Comparison of ENCODE assay signal across 25 cellular contexts in the genomic region with DNA sequence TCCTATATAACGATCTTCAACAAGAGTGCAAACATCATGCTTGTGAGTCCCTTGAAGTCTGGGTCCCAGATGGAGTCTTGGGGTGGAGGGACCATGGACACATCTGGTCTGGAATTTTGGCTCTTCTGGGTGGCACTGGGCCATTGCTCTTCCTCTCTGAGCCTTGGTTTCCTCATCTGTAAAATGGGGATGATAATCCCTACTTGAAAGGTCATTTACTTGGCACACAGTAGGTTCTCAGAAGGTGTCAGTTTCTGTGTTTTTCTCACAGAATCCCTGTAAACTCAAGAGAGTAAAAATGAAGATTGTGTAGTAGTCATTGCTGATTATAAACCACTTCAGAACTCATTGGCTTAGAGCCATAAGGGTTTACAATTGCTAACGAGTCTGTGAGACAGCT. TPM values are rescaled to one million over a fixed set of nuclear protein-coding genes. Genes with fewer than 3 reads are reported as not detected.
DNase-seq lines count a peak whose midpoint lies in the region; ATAC-seq, FAIRE-seq and TF ChIP-seq lines count a peak whose summit lies in the region.
"Had no signal": no experiment of that assay in that cellular context is flagged by ENCODE, and none has a peak within 500 bp of the region (broad histone marks: within the 10 kb centered on the region; RNA-seq: fewer than 3 reads in every experiment).

No MANE protein-coding gene starts in this region.

- H3K9ac ChIP-seq in HepG2 (ENCODE audit: insufficient read depth, low read depth, low read length) = no peak overlapping the region

- intact Hi-C loops in HepG2 (cut with micrococcal nuclease; ENCODE audit: unreplicated experiment) = no loop called here
- intact Hi-C loops in stomach (cut with DNase I; ENCODE audit: low total_unique reads) = no loop called here

- H3K27me3 Mint-ChIP-seq in endothelial cell (ENCODE audit: unreplicated experiment) = peaks cover 15% of the 10 kb centered on the region

- no peak overlapping the region for H3K27ac Mint-ChIP-seq in endothelial cell (ENCODE audit: unreplicated experiment)
- H3K27ac Mint-ChIP-seq: CD4-positive, alpha-beta memory T cell; HFFc6 had no signal

- peaks cover 35% of the 10 kb centered on the region for H3K36me3 Mint-ChIP-seq in endothelial cell (ENCODE audit: low read depth, unreplicated experiment)

- H3K4me3 ChIP-seq in HepG2 (replicated peaks in 1 of 3; ENCODE audit: insufficient read depth in 1 of 3, low read depth in 2 of 3, low read length in 3 of 3) = no peak overlapping the region
- H3K4me3 ChIP-seq in small intestine (ENCODE audit: low read depth in 1 of 2, low read length in 2 of 2) = no peak overlapping the region
- no peak overlapping the region for H3K4me3 ChIP-seq in stomach
- H3K4me3 ChIP-seq: HAP-1 had no signal

- CTCF ChIA-PET in HepG2 (lab: Yijun Ruan, JAX; ENCODE audit: low intra/inter-chr PET ratio, low total read pairs) = no interaction called here

- TF ChIP-seq CTCF in endothelial cell (IDR thresholded peaks at IDR 0.05; ENCODE audit: unreplicated experiment) (no peak), HepG2 (CRISPR knock-in tag; IDR thresholded peaks at IDR 0.05) (no peak), stomach (IDR thresholded peaks at IDR 0.05) (no peak)

- FAIRE-seq in HepG2 (lab: Jason Lieb, UNC) = no peak
- FAIRE-seq in small intestine (lab: Jason Lieb, UNC) = no peak
- FAIRE-seq: GM12891, GM18507, H54 had no signal

- no peaks in the 10 kb centered on the region for H3K4me1 Mint-ChIP-seq in endothelial cell (ENCODE audit: unreplicated experiment)

- H4K20me1 ChIP-seq in HepG2 (ENCODE audit: insufficient read depth, low read length) = no peaks in the 10 kb centered on the region

- TF ChIP-seq POLR2A in HepG2 (IDR thresholded peaks at IDR 0.05; ENCODE audit: insufficient read depth in 1 of 2, low read depth in 2 of 2, low read length in 2 of 2) (no peak), stomach (IDR thresholded peaks at IDR 0.05) (no peak)

- no peak for TF ChIP-seq EP300 in HepG2 (IDR thresholded peaks at IDR 0.05; ENCODE audit: low read depth in 2 of 2, low read length in 2 of 2)
- no peak for TF ChIP-seq EP300 in HepG2 (CRISPR knock-in tag; IDR thresholded peaks at IDR 0.05; ENCODE audit: borderline replicate concordance)
- no peak for TF ChIP-seq EP300 in stomach (IDR thresholded peaks at IDR 0.05)

- peak; percentile 32 for DNase-seq in NCI-H2029 treated with DMSO at 0.1 percent for 48 hours (lab: John Stamatoyannopoulos, UW)
- no peak for DNase-seq in endothelial cell (ENCODE audit: low spot score)
- DNase-seq in HepG2 (ENCODE audit: low spot score) = no peak
- DNase-seq in small intestine = no peak
- no peak for DNase-seq in OCI-M1 (lab: John Stamatoyannopoulos, UW)
- DNase-seq in stomach = no peak
- no peak for DNase-seq in NK-92 treated with Interleukin-12 subunit alpha and Interleukin-12 subunit beta, amount 100 ng/mL, for 24 hours (lab: John Stamatoyannopoulos, UW)
- DNase-seq: C1 segment of cervical spinal cord; Calu3; CD4-positive, alpha-beta memory T cell; COR-L47; DMS53; DMS79 treated with DMSO at 0.1 percent for 48 hours; GF-D8; GOT3; HFFc6 had no signal

- POLR2A ChIA-PET in HepG2 (lab: Yijun Ruan, JAX) = interaction anchor here (3.0 kb wide), 1 partner anchor 40 kb away, joined by 7 read pairs; a partner anchor contains a TSS

- H3K4me1 ChIP-seq in HepG2 (ENCODE audit: insufficient read depth, low read length) (peaks cover 52% of the 10 kb centered on the region), small intestine (ENCODE audit: control insufficient read depth in 2 of 2, insufficient read depth in 1 of 2, low read depth in 1 of 2, low read length in 1 of 2) (peaks cover 1 to 16% of the 10 kb centered on the region in 2 donors), stomach (no peaks in the 10 kb centered on the region)
- H3K4me1 ChIP-seq: HAP-1 had no signal

- H3K36me3 ChIP-seq in HepG2 (replicated peaks in 1 of 2; ENCODE audit: control insufficient read depth in 1 of 2, insufficient read depth in 2 of 2, low read length in 2 of 2) (peaks cover 7 to 22% of the 10 kb centered on the region in 2 experiments), small intestine (ENCODE audit: control insufficient read depth in 2 of 2, insufficient read depth in 2 of 2, low read length in 2 of 2) (peaks cover 0 to 32% of the 10 kb centered on the region in 2 donors), stomach (peaks cover 0 to 64% (median 52%) of the 10 kb centered on the region in 4 donors)
- H3K36me3 ChIP-seq: HAP-1 had no signal

- no peak overlapping the region for H2AFZ ChIP-seq in HepG2 (ENCODE audit: low read length)

- H3K27ac ChIP-seq in HepG2 (ENCODE audit: extremely low read length, insufficient read depth, low read length) = peak overlapping the region; percentile 73
- peak overlapping the region; percentile 59 to 83 for H3K27ac ChIP-seq in small intestine (ENCODE audit: low read depth in 1 of 2, low read length in 1 of 2)
- no peak overlapping the region for H3K27ac ChIP-seq in stomach

- H3K9me3 ChIP-seq in HepG2 (ENCODE audit: low read length) (no peaks in the 10 kb centered on the region), small intestine (ENCODE audit: control insufficient read depth, low read depth) (no peaks in the 10 kb centered on the region), stomach (no peaks in the 10 kb centered on the region)
- H3K9me3 ChIP-seq: HAP-1 had no signal

- peak overlapping the region; percentile 57 for H3K4me3 Mint-ChIP-seq in endothelial cell (ENCODE audit: unreplicated experiment)
- H3K4me3 Mint-ChIP-seq: CD4-positive, alpha-beta memory T cell; HFFc6 had no signal

- H3K9me3 Mint-ChIP-seq in endothelial cell (ENCODE audit: unreplicated experiment) = peaks cover 65% of the 10 kb centered on the region

- no TSS peak for BruUV-seq in HepG2 (replicated peaks; lab: Mats Ljungman, UMichigan)

- H3K79me2 ChIP-seq in HepG2 (ENCODE audit: insufficient read depth, low read length) = no peaks in the 10 kb centered on the region

- peak overlapping the region; percentile 14 for H3K4me2 ChIP-seq in HepG2 (ENCODE audit: low read depth, low read length)

- 57% methylated on average over 2 of the region's 2 CpGs for WGBS in HepG2 (ENCODE audit: low lambda C conversion rate)
- WGBS in small intestine, 3 donors = 48 to 56% (median 51%) methylated on average over 2 of the region's 2 CpGs
- WGBS in stomach, 5 donors = 53 to 61% (median 60%) methylated on average over 2 of the region's 2 CpGs

- no peak for TF ChIP-seq RAD21 in HepG2 (CRISPR knock-in tag; IDR thresholded peaks at IDR 0.05)

- ATAC-seq in HepG2 = no peak

- H3K27me3 ChIP-seq in HepG2 (ENCODE audit: control insufficient read depth in 1 of 2, insufficient read depth in 2 of 2, low read length in 2 of 2) (no peaks in the 10 kb centered on the region), small intestine (ENCODE audit: control insufficient read depth in 2 of 2, insufficient read depth in 2 of 2, low read length in 2 of 2) (no peaks in the 10 kb centered on the region), stomach (peaks cover 0 to 5% (median 0%) of the 10 kb centered on the region in 3 donors)

- in situ Hi-C loops in HepG2 (cut with HindIII; ENCODE audit: extremely low pct_ligation_motif_present, low pct_unique_long_range_greater_than_20kb) = no loop called here

RNA-seq across cellular contexts. Expression of a gene that starts 7.6 kb away (rescaled TPM):
- not detected for total RNA-seq in endothelial cell (ENCODE audit: unreplicated experiment)
- total RNA-seq in HepG2 (2016; rRNA removed; fragmentation: Illumina TruSeq; extraction: Trizol) = 7.2 and 30.8 TPM in 2 replicates
- total RNA-seq in HepG2 (2016; cell fraction: cytosol; rRNA removed; fragmentation: Illumina TruSeq; extraction: Trizol; ENCODE audit: low read depth) = 7.6 and 8.4 TPM in 2 replicates
- 8.4 and 31.2 TPM in 2 replicates for total RNA-seq in HepG2 (2016; cell fraction: insoluble cytoplasmic fraction; rRNA removed; fragmentation: Illumina TruSeq; extraction: Trizol)
- total RNA-seq in HepG2 (2016; cell fraction: membrane; rRNA removed; fragmentation: Illumina TruSeq; extraction: Trizol) = 7.5 and 8.0 TPM in 2 replicates
- 58.4 and 69.5 TPM in 2 replicates for total RNA-seq in HepG2 (2016; cell fraction: nucleus; rRNA removed; fragmentation: Illumina TruSeq; extraction: Trizol)
- 29.9 and 47.3 TPM in 2 replicates for polyA plus RNA-seq in HepG2 (2011; rRNA removed)
- polyA plus RNA-seq in HepG2 (2011; cell fraction: cytosol; rRNA removed) = 17.8 and 24.8 TPM in 2 replicates
- 265 and 292 TPM in 2 replicates for polyA plus RNA-seq in HepG2 (2011; cell fraction: nucleus; rRNA removed)
- 24.1 and 32.2 TPM in 2 replicates for polyA plus RNA-seq in HepG2 (2012)
- 5.0 and 5.2 TPM in 2 replicates for polyA plus RNA-seq in HepG2 (2016; cell fraction: cytosol; fragmentation: Illumina TruSeq; extraction: Trizol; ENCODE audit: low read depth)
- polyA plus RNA-seq in HepG2 (2016; cell fraction: insoluble cytoplasmic fraction; fragmentation: Illumina TruSeq; extraction: Trizol; ENCODE audit: low read depth) = 7.9 and 8.8 TPM in 2 replicates
- polyA plus RNA-seq in HepG2 (2016; cell fraction: membrane; fragmentation: Illumina TruSeq; extraction: Trizol; ENCODE audit: low read depth) = 6.3 and 6.8 TPM in 2 replicates
- 110 and 117 TPM in 2 replicates for polyA plus RNA-seq in HepG2 (2016; cell fraction: nucleus; fragmentation: Illumina TruSeq; extraction: Trizol; ENCODE audit: insufficient read depth, low read depth)
- polyA minus RNA-seq in HepG2 (2011; rRNA and poly(A)+ RNA removed; ENCODE audit: low replicate concordance) = 30.7 and 43.0 TPM in 2 replicates
- 11.0 and 11.8 TPM in 2 replicates for polyA minus RNA-seq in HepG2 (2011; cell fraction: cytosol; rRNA and poly(A)+ RNA removed)
- polyA minus RNA-seq in HepG2 (2011; cell fraction: nucleus; rRNA and poly(A)+ RNA removed) = 81.9 and 132 TPM in 2 replicates
- 100 to 1,000 TPM in 2 of 3 donors, 10 to 100 TPM in 1; 46.9 to 398 (median 300) TPM for polyA plus RNA-seq in small intestine
- total RNA-seq in stomach = 100 to 1,000 TPM in 1 of 5 donors, 10 to 100 TPM in 4; 16.1 to 113 (median 38.2) TPM
- polyA plus RNA-seq in stomach = 10 to 100 TPM in 2 of 3 donors, 1 to 10 TPM in 1; 2.5 to 47.1 (median 10.2) TPM
- total RNA-seq: A673, HFFc6 had no signal
- polyA plus RNA-seq: BJ had no signal

RNA-seq across cellular contexts. Expression of a gene that starts 39.8 kb away (rescaled TPM):
- not detected for total RNA-seq in endothelial cell (ENCODE audit: unreplicated experiment)
- 5.6 and 17.8 TPM in 2 replicates for total RNA-seq in HepG2 (2016; rRNA removed; fragmentation: Illumina TruSeq; extraction: Trizol)
- total RNA-seq in HepG2 (2016; cell fraction: cytosol; rRNA removed; fragmentation: Illumina TruSeq; extraction: Trizol; ENCODE audit: low read depth) = 1.5 and 1.8 TPM in 2 replicates
- total RNA-seq in HepG2 (2016; cell fraction: insoluble cytoplasmic fraction; rRNA removed; fragmentation: Illumina TruSeq; extraction: Trizol) = 5.2 and 19.4 TPM in 2 replicates
- total RNA-seq in HepG2 (2016; cell fraction: membrane; rRNA removed; fragmentation: Illumina TruSeq; extraction: Trizol) = 3.3 and 3.5 TPM in 2 replicates
- total RNA-seq in HepG2 (2016; cell fraction: nucleus; rRNA removed; fragmentation: Illumina TruSeq; extraction: Trizol) = 31.5 and 33.3 TPM in 2 replicates
- 22.8 and 36.6 TPM in 2 replicates for polyA plus RNA-seq in HepG2 (2011; rRNA removed)
- 8.9 and 9.0 TPM in 2 replicates for polyA plus RNA-seq in HepG2 (2011; cell fraction: cytosol; rRNA removed)
- polyA plus RNA-seq in HepG2 (2011; cell fraction: nucleus; rRNA removed) = 112 and 139 TPM in 2 replicates
- 18.0 and 18.4 TPM in 2 replicates for polyA plus RNA-seq in HepG2 (2012)
- 0.71 and 0.78 TPM in 2 replicates for polyA plus RNA-seq in HepG2 (2016; cell fraction: cytosol; fragmentation: Illumina TruSeq; extraction: Trizol; ENCODE audit: low read depth)
- polyA plus RNA-seq in HepG2 (2016; cell fraction: insoluble cytoplasmic fraction; fragmentation: Illumina TruSeq; extraction: Trizol; ENCODE audit: low read depth) = 3.8 and 5.7 TPM in 2 replicates
- 1.4 and 1.6 TPM in 2 replicates for polyA plus RNA-seq in HepG2 (2016; cell fraction: membrane; fragmentation: Illumina TruSeq; extraction: Trizol; ENCODE audit: low read depth)
- polyA plus RNA-seq in HepG2 (2016; cell fraction: nucleus; fragmentation: Illumina TruSeq; extraction: Trizol; ENCODE audit: insufficient read depth, low read depth) = 55.9 and 57.1 TPM in 2 replicates
- polyA minus RNA-seq in HepG2 (2011; rRNA and poly(A)+ RNA removed; ENCODE audit: low replicate concordance) = 4.2 and 53.5 TPM in 2 replicates
- polyA minus RNA-seq in HepG2 (2011; cell fraction: cytosol; rRNA and poly(A)+ RNA removed) = 6.2 and 7.0 TPM in 2 replicates
- polyA minus RNA-seq in HepG2 (2011; cell fraction: nucleus; rRNA and poly(A)+ RNA removed) = 92.7 and 137 TPM in 2 replicates
- polyA plus RNA-seq in small intestine = 10 to 100 TPM in 1 of 3 donors, 1 to 10 TPM in 2; 2.3 to 11.1 (median 4.7) TPM
- total RNA-seq in stomach = 100 to 1,000 TPM in 1 of 5 donors, 10 to 100 TPM in 2, 1 to 10 TPM in 2; 4.9 to 100 (median 20.6) TPM
- polyA plus RNA-seq in stomach = 1 to 10 TPM in 1 of 3 donors, under 1 TPM in 2; 0.25 to 5.4 (median 0.31) TPM
- total RNA-seq: A673; CD4-positive, alpha-beta memory T cell; Daoy; G401; HFFc6 had no signal
- polyA plus RNA-seq: BJ; CD4-positive, alpha-beta memory T cell had no signal

RNA-seq across cellular contexts. Expression of a gene that starts 47.3 kb away (rescaled TPM):
- total RNA-seq in endothelial cell (ENCODE audit: unreplicated experiment) (not detected), HepG2 (2016; rRNA removed; fragmentation: Illumina TruSeq; extraction: Trizol) (not detected in 2 replicates), stomach (not detected)
- not detected in 2 replicates for total RNA-seq in HepG2 (2016; cell fraction: cytosol; rRNA removed; fragmentation: Illumina TruSeq; extraction: Trizol; ENCODE audit: low read depth)
- total RNA-seq in HepG2 (2016; cell fraction: insoluble cytoplasmic fraction; rRNA removed; fragmentation: Illumina TruSeq; extraction: Trizol) = not detected in 2 replicates
- not detected in 2 replicates for total RNA-seq in HepG2 (2016; cell fraction: membrane; rRNA removed; fragmentation: Illumina TruSeq; extraction: Trizol)
- not detected in 2 replicates for total RNA-seq in HepG2 (2016; cell fraction: nucleus; rRNA removed; fragmentation: Illumina TruSeq; extraction: Trizol)
- polyA plus RNA-seq in HepG2 (2011; rRNA removed) (not detected in 2 replicates), small intestine (not detected), stomach (not detected)
- 0.05 TPM in 1 of 2 replicates, not detected in the other for polyA plus RNA-seq in HepG2 (2011; cell fraction: cytosol; rRNA removed)
- polyA plus RNA-seq in HepG2 (2011; cell fraction: nucleus; rRNA removed) = not detected in 2 replicates
- polyA plus RNA-seq in HepG2 (2012) = not detected in 2 replicates
- not detected in 2 replicates for polyA plus RNA-seq in HepG2 (2016; cell fraction: cytosol; fragmentation: Illumina TruSeq; extraction: Trizol; ENCODE audit: low read depth)
- polyA plus RNA-seq in HepG2 (2016; cell fraction: insoluble cytoplasmic fraction; fragmentation: Illumina TruSeq; extraction: Trizol; ENCODE audit: low read depth) = not detected in 2 replicates
- not detected in 2 replicates for polyA plus RNA-seq in HepG2 (2016; cell fraction: membrane; fragmentation: Illumina TruSeq; extraction: Trizol; ENCODE audit: low read depth)
- not detected in 2 replicates for polyA plus RNA-seq in HepG2 (2016; cell fraction: nucleus; fragmentation: Illumina TruSeq; extraction: Trizol; ENCODE audit: insufficient read depth, low read depth)
- polyA minus RNA-seq in HepG2 (2011; rRNA and poly(A)+ RNA removed; ENCODE audit: low replicate concordance) = 0.14 TPM in 1 of 2 replicates, not detected in the other
- polyA minus RNA-seq in HepG2 (2011; cell fraction: cytosol; rRNA and poly(A)+ RNA removed) = not detected in 2 replicates
- not detected in 2 replicates for polyA minus RNA-seq in HepG2 (2011; cell fraction: nucleus; rRNA and poly(A)+ RNA removed)
- total RNA-seq: A172; A673; Calu3; CD4-positive, alpha-beta memory T cell; Daoy; G401; HFFc6 had no signal
- polyA plus RNA-seq: BJ; CD4-positive, alpha-beta memory T cell had no signal

RNA-seq across cellular contexts. Expression of a gene that starts 57.3 kb away (rescaled TPM):
- total RNA-seq in endothelial cell (ENCODE audit: unreplicated experiment) (not detected), HepG2 (2016; rRNA removed; fragmentation: Illumina TruSeq; extraction: Trizol) (not detected in 2 replicates), stomach (not detected)
- not detected in 2 replicates for total RNA-seq in HepG2 (2016; cell fraction: cytosol; rRNA removed; fragmentation: Illumina TruSeq; extraction: Trizol; ENCODE audit: low read depth)
- total RNA-seq in HepG2 (2016; cell fraction: insoluble cytoplasmic fraction; rRNA removed; fragmentation: Illumina TruSeq; extraction: Trizol) = not detected in 2 replicates
- not detected in 2 replicates for total RNA-seq in HepG2 (2016; cell fraction: membrane; rRNA removed; fragmentation: Illumina TruSeq; extraction: Trizol)
- total RNA-seq in HepG2 (2016; cell fraction: nucleus; rRNA removed; fragmentation: Illumina TruSeq; extraction: Trizol) = not detected in 2 replicates
- polyA plus RNA-seq in HepG2 (2011; rRNA removed) (not detected in 2 replicates), small intestine (not detected), stomach (not detected)
- not detected in 2 replicates for polyA plus RNA-seq in HepG2 (2011; cell fraction: cytosol; rRNA removed)
- polyA plus RNA-seq in HepG2 (2011; cell fraction: nucleus; rRNA removed) = not detected in 2 replicates
- polyA plus RNA-seq in HepG2 (2012) = not detected in 2 replicates
- not detected in 2 replicates for polyA plus RNA-seq in HepG2 (2016; cell fraction: cytosol; fragmentation: Illumina TruSeq; extraction: Trizol; ENCODE audit: low read depth)
- not detected in 2 replicates for polyA plus RNA-seq in HepG2 (2016; cell fraction: insoluble cytoplasmic fraction; fragmentation: Illumina TruSeq; extraction: Trizol; ENCODE audit: low read depth)
- not detected in 2 replicates for polyA plus RNA-seq in HepG2 (2016; cell fraction: membrane; fragmentation: Illumina TruSeq; extraction: Trizol; ENCODE audit: low read depth)
- not detected in 2 replicates for polyA plus RNA-seq in HepG2 (2016; cell fraction: nucleus; fragmentation: Illumina TruSeq; extraction: Trizol; ENCODE audit: insufficient read depth, low read depth)
- not detected in 2 replicates for polyA minus RNA-seq in HepG2 (2011; rRNA and poly(A)+ RNA removed; ENCODE audit: low replicate concordance)
- polyA minus RNA-seq in HepG2 (2011; cell fraction: cytosol; rRNA and poly(A)+ RNA removed) = not detected in 2 replicates
- polyA minus RNA-seq in HepG2 (2011; cell fraction: nucleus; rRNA and poly(A)+ RNA removed) = not detected in 2 replicates
- total RNA-seq: A172; A673; Calu3; CD4-positive, alpha-beta memory T cell; Daoy; G401; HFFc6 had no signal
- polyA plus RNA-seq: BJ; CD4-positive, alpha-beta memory T cell had no signal

Comparison
In these comparisons a context has a peak if more than half of its experiments do, and no peak if none do; other contexts are left out.
1. H3K27ac ChIP-seq: peak in HepG2 (single experiment) and small intestine (2 of 2); none in stomach (0 of 5).